Comparison of ENCODE assay signal across 18 cellular contexts in the genomic region with DNA sequence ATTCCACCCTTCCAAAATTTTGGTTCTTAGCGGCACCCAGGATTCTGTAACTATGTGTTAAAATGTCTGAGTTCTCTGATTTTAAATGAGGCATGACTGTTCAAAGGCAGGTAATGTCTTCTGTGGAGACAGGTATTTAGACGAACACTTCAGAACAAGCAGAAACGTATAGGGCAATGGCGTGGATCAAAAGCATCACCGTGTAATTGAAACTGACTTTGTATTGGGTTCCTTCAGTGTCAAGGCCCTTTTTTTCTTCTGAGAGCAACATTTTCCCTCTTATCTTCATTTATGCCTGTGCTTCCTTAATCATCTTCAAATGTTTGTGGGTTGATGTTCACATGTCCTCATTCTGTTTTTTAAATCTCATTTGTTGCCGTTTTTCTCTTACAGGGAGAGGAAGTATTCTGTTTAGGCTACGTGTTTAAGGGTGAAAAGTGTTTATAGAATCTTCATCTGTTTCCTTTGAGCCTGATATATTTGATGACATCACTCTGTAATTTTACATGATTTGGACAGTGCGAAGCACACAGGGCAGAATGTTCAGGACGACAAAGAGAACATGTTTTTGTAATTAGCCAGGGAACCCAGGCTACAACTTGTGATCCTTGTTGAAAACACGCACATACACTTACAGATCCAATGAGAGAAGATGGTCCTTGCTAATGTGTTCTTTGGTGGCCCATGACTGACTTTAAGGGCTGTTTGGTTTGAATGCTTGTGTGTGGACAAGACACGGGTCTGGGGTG.
A peak's percentile ranks its signal among the peaks of the same experiment; 100 is the strongest.
DNase-seq lines count a peak whose midpoint lies in the region; ATAC-seq and TF ChIP-seq lines count a peak whose summit lies in the region.
"Had no signal": no experiment of that assay in that cellular context is flagged by ENCODE, and none has a peak within 500 bp of the region (broad histone marks: within the 10 kb centered on the region; RNA-seq: fewer than 3 reads in every experiment).

No MANE protein-coding gene starts in this region.

- H4K8ac ChIP-seq in mesenchymal stem cell (ENCODE audit: low read length) = no peak overlapping the region

- no peaks in the 10 kb centered on the region for H3K79me1 ChIP-seq in mesenchymal stem cell (replicated peaks; ENCODE audit: low read length, poor library complexity, severe bottlenecking)

- no peak overlapping the region for H2BK120ac ChIP-seq in mesenchymal stem cell (ENCODE audit: low read depth, low read length)

- H3K4me3 ChIP-seq in AG10803 (ENCODE audit: low read length) (no peak overlapping the region), HEK293 (ENCODE audit: low read depth, low read length) (no peak overlapping the region), esophagus muscularis mucosa (no peak overlapping the region), mesenchymal stem cell (ENCODE audit: insufficient read depth in 1 of 2, low read depth in 1 of 2, low read length in 2 of 2) (no peak overlapping the region), lower lobe of right lung (no peak overlapping the region)
- H3K4me3 ChIP-seq: GM23248 had no signal

- no peak for ATAC-seq in CD4-positive, alpha-beta T cell (ENCODE audit: poor library complexity)
- no peak for ATAC-seq in lower lobe of right lung
- ATAC-seq: HCT116 had no signal

- H3K27ac Mint-ChIP-seq in CD4-positive, alpha-beta T cell = no peak overlapping the region
- H3K27ac Mint-ChIP-seq: CD14-positive monocyte; CD8-positive, alpha-beta memory T cell had no signal

- CTCF ChIA-PET in HEK293 (lab: Yijun Ruan, JAX) = no interaction called here
- CTCF ChIA-PET in CD4-positive, alpha-beta T cell (lab: Charles Lee) = no interaction called here

- intact Hi-C loops in esophagus muscularis mucosa (cut with DNase I) = no loop called here
- intact Hi-C loops in CD4-positive, alpha-beta T cell (cut with DNase I, micrococcal nuclease) = no loop called here
- intact Hi-C loops in lower lobe of right lung (cut with DNase I) = no loop called here

- no peak for TF ChIP-seq CTCF in AG10803 (conservative IDR thresholded peaks at IDR 0.05; ENCODE audit: low read length)
- no peak for TF ChIP-seq CTCF in HEK293 (tag by site-specific recombination; IDR thresholded peaks at IDR 0.05)
- no peak for TF ChIP-seq CTCF in esophagus muscularis mucosa (IDR thresholded peaks at IDR 0.05)
- no peak for TF ChIP-seq CTCF in CD4-positive, alpha-beta T cell (IDR thresholded peaks at IDR 0.05)
- no peak for TF ChIP-seq CTCF in lower lobe of right lung (IDR thresholded peaks at IDR 0.05)

- H3K36me3 ChIP-seq in HEK293 (ENCODE audit: control insufficient read depth in 2 of 2, insufficient read depth in 1 of 2, low read length in 2 of 2) = no peaks in the 10 kb centered on the region
- H3K36me3 ChIP-seq in esophagus muscularis mucosa = no peaks in the 10 kb centered on the region
- no peaks in the 10 kb centered on the region for H3K36me3 ChIP-seq in mesenchymal stem cell (ENCODE audit: control insufficient read depth in 1 of 2, insufficient read depth in 2 of 2, low read depth in 1 of 2, low read length in 2 of 2)
- H3K36me3 ChIP-seq in lower lobe of right lung = no peaks in the 10 kb centered on the region
- H3K36me3 ChIP-seq: BE2C had no signal

- no peak overlapping the region for H2BK5ac ChIP-seq in mesenchymal stem cell (ENCODE audit: low read depth, low read length, poor library complexity, severe bottlenecking)

- no peaks in the 10 kb centered on the region for H3K27me3 Mint-ChIP-seq in CD4-positive, alpha-beta T cell
- H3K27me3 Mint-ChIP-seq: CD8-positive, alpha-beta memory T cell had no signal

- H3K18ac ChIP-seq in mesenchymal stem cell (ENCODE audit: low read depth in 1 of 2, low read length in 2 of 2) = no peak overlapping the region

- no peak for TF ChIP-seq POLR2A in esophagus muscularis mucosa (IDR thresholded peaks at IDR 0.05; ENCODE audit: low read depth)

- TF ChIP-seq EP300 in esophagus muscularis mucosa (IDR thresholded peaks at IDR 0.05) = no peak

- H3K27me3 ChIP-seq in esophagus muscularis mucosa = no peaks in the 10 kb centered on the region
- H3K27me3 ChIP-seq in mesenchymal stem cell (ENCODE audit: control insufficient read depth in 1 of 2, insufficient read depth in 1 of 2, low read length in 2 of 2) = no peaks in the 10 kb centered on the region
- no peaks in the 10 kb centered on the region for H3K27me3 ChIP-seq in CD4-positive, alpha-beta T cell (ENCODE audit: control insufficient read depth, insufficient read depth, low read length)
- H3K27me3 ChIP-seq in lower lobe of right lung (ENCODE audit: low read depth) = no peaks in the 10 kb centered on the region
- H3K27me3 ChIP-seq: BE2C had no signal

- H3K4me3 Mint-ChIP-seq in CD4-positive, alpha-beta T cell = no peak overlapping the region
- H3K4me3 Mint-ChIP-seq: CD14-positive monocyte; CD8-positive, alpha-beta memory T cell had no signal

- H3K4me1 Mint-ChIP-seq in CD4-positive, alpha-beta T cell (ENCODE audit: low read depth) = no peaks in the 10 kb centered on the region
- H3K4me1 Mint-ChIP-seq: CD14-positive monocyte; CD8-positive, alpha-beta memory T cell had no signal

- no peak overlapping the region for H4K91ac ChIP-seq in mesenchymal stem cell (ENCODE audit: low read length)

- no peaks in the 10 kb centered on the region for H3K36me3 Mint-ChIP-seq in CD4-positive, alpha-beta T cell (ENCODE audit: low read depth)
- H3K36me3 Mint-ChIP-seq: CD14-positive monocyte; CD8-positive, alpha-beta memory T cell had no signal

- DNase-seq in AG10803 (ENCODE audit: low read depth) (peak; percentile 13), esophagus muscularis mucosa (ENCODE audit: extremely low spot score) (peak; percentile 72), mesenchymal stem cell (peak; percentile 66), pons (ENCODE audit: low spot score) (no peak), NCI-H2029 treated with DMSO at 0.1 percent for 48 hours (lab: John Stamatoyannopoulos, UW) (no peak), lower lobe of right lung (no peak)
- DNase-seq in CD4-positive, alpha-beta T cell = no peak
- DNase-seq: ACHN; BE2C; Caco-2; CD8-positive, alpha-beta memory T cell; DND-41; GF-D8; GM23248 had no signal

- H3K4me2 ChIP-seq in mesenchymal stem cell (ENCODE audit: low read length, poor library complexity, severe bottlenecking) = no peak overlapping the region

- no peak overlapping the region for H2AK5ac ChIP-seq in mesenchymal stem cell (ENCODE audit: low read length, severe bottlenecking)

- no peak overlapping the region for H3K23ac ChIP-seq in mesenchymal stem cell (ENCODE audit: low read length in 2 of 2)

- no peak overlapping the region for H3K14ac ChIP-seq in mesenchymal stem cell (ENCODE audit: low read length in 2 of 2)

- no peak overlapping the region for H3K9ac ChIP-seq in mesenchymal stem cell (ENCODE audit: low read length)
- H3K9ac ChIP-seq: GM23248 had no signal

- no peaks in the 10 kb centered on the region for H3K9me3 ChIP-seq in HEK293 (ENCODE audit: control insufficient read depth, insufficient read depth, low read depth, low read length)
- H3K9me3 ChIP-seq in esophagus muscularis mucosa = peaks cover 0 to 8% (median 2%) of the 10 kb centered on the region in 4 donors
- H3K9me3 ChIP-seq in mesenchymal stem cell (ENCODE audit: control insufficient read depth, low read length) = peaks cover 16% of the 10 kb centered on the region
- peaks cover 4% of the 10 kb centered on the region for H3K9me3 ChIP-seq in CD4-positive, alpha-beta T cell (ENCODE audit: control insufficient read depth, low read length)
- peaks cover 13% of the 10 kb centered on the region for H3K9me3 ChIP-seq in lower lobe of right lung
- H3K9me3 ChIP-seq: BE2C had no signal

- H3K9me3 Mint-ChIP-seq in CD4-positive, alpha-beta T cell = peaks cover 13% of the 10 kb centered on the region

- no peak overlapping the region for H3K4ac ChIP-seq in mesenchymal stem cell (ENCODE audit: low read depth in 1 of 2, low read length in 2 of 2)

- no peaks in the 10 kb centered on the region for H3K4me1 ChIP-seq in HEK293 (ENCODE audit: control insufficient read depth, insufficient read depth, low read length)
- no peaks in the 10 kb centered on the region for H3K4me1 ChIP-seq in esophagus muscularis mucosa
- H3K4me1 ChIP-seq in mesenchymal stem cell (ENCODE audit: control insufficient read depth, insufficient read depth, low read depth, low read length) = no peaks in the 10 kb centered on the region
- H3K4me1 ChIP-seq in lower lobe of right lung = no peaks in the 10 kb centered on the region
- H3K4me1 ChIP-seq: Caco-2 had no signal

- POLR2A ChIA-PET in HEK293 (lab: Yijun Ruan, JAX) = no interaction called here
- POLR2A ChIA-PET in CD4-positive, alpha-beta T cell (lab: Charles Lee) = no interaction called here

- no peak overlapping the region for H2BK15ac ChIP-seq in mesenchymal stem cell (ENCODE audit: low read depth, poor library complexity, severe bottlenecking)

- no peak overlapping the region for H2BK12ac ChIP-seq in mesenchymal stem cell (ENCODE audit: low read length in 2 of 2)

- WGBS in esophagus muscularis mucosa = 65% methylated on average over 11 of the region's 11 CpGs
- WGBS in mesenchymal stem cell = 70% methylated on average over 11 of the region's 11 CpGs

- H3K27ac ChIP-seq in HEK293 (ENCODE audit: extremely low read depth, low read depth, low read length) (no peak overlapping the region), esophagus muscularis mucosa (replicated peaks in 1 of 4) (no peak overlapping the region), mesenchymal stem cell (ENCODE audit: low read length, poor library complexity, severe bottlenecking) (no peak overlapping the region), lower lobe of right lung (no peak overlapping the region)
- H3K27ac ChIP-seq in CD4-positive, alpha-beta T cell (ENCODE audit: low read depth, low read length) = no peak overlapping the region
- H3K27ac ChIP-seq: GM23248, HL-60 had no signal

- no peak overlapping the region for H2AFZ ChIP-seq in mesenchymal stem cell (ENCODE audit: low read depth, low read length)
- H2AFZ ChIP-seq: GM23248 had no signal

TF ChIP-seq in HEK293, 187 proteins besides CTCF, POLR2A, EP300 and RAD21:
- TF ChIP-seq, protein P1, sequence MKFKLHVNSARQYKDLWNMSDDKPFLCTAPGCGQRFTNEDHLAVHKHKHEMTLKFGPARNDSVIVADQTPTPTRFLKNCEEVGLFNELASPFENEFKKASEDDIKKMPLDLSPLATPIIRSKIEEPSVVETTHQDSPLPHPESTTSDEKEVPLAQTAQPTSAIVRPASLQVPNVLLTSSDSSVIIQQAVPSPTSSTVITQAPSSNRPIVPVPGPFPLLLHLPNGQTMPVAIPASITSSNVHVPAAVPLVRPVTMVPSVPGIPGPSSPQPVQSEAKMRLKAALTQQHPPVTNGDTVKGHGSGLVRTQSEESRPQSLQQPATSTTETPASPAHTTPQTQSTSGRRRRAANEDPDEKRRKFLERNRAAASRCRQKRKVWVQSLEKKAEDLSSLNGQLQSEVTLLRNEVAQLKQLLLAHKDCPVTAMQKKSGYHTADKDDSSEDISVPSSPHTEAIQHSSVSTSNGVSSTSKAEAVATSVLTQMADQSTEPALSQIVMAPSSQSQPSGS (tag by site-specific recombination; IDR thresholded peaks at IDR 0.05; ENCODE audit: low read depth) = 0 out of 2 replicates have a peak, but pooled peaks have one; percentile 25
- no peak for TF ChIP-seq ZNF184 (tag by site-specific recombination; IDR thresholded peaks at IDR 0.05)

Comparison
In these comparisons a context has a peak if more than half of its experiments do, and no peak if none do; other contexts are left out.
1. DNase-seq: peak in AG10803 (single experiment), esophagus muscularis mucosa (single experiment) and mesenchymal stem cell (single experiment); none in pons (single experiment), CD4-positive, alpha-beta T cell (0 of 10), NCI-H2029 treated with DMSO at 0.1 percent for 48 hours (single experiment) and lower lobe of right lung (single experiment).